Comparison of ENCODE assay signal across 1 cellular context in the genomic region with DNA sequence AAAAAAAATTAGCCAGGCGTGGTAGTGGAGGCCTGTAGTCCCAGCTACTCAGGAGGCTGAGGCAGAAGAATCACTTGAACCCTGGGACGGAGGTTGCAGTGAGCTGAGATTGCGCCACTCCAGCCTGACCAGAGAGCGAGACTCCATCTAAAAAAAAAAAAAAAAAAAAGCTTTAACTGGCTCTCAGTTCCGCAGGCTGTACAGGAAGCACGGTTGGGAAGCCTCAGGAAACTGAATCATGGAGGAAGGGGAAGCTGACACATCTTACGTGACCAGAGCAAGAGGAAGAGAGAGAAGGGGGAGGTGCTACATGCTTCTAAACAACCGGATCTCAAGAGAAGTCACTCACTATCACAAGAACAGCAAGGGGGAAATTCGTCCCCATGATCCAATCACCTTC.
TF ChIP-seq lines count a peak whose summit lies in the region.

No MANE protein-coding gene starts in this region.

TF ChIP-seq in GM23338, 12 proteins besides CTCF, POLR2A, EP300 and RAD21 (continued from another document):
- TF ChIP-seq, protein P1, sequence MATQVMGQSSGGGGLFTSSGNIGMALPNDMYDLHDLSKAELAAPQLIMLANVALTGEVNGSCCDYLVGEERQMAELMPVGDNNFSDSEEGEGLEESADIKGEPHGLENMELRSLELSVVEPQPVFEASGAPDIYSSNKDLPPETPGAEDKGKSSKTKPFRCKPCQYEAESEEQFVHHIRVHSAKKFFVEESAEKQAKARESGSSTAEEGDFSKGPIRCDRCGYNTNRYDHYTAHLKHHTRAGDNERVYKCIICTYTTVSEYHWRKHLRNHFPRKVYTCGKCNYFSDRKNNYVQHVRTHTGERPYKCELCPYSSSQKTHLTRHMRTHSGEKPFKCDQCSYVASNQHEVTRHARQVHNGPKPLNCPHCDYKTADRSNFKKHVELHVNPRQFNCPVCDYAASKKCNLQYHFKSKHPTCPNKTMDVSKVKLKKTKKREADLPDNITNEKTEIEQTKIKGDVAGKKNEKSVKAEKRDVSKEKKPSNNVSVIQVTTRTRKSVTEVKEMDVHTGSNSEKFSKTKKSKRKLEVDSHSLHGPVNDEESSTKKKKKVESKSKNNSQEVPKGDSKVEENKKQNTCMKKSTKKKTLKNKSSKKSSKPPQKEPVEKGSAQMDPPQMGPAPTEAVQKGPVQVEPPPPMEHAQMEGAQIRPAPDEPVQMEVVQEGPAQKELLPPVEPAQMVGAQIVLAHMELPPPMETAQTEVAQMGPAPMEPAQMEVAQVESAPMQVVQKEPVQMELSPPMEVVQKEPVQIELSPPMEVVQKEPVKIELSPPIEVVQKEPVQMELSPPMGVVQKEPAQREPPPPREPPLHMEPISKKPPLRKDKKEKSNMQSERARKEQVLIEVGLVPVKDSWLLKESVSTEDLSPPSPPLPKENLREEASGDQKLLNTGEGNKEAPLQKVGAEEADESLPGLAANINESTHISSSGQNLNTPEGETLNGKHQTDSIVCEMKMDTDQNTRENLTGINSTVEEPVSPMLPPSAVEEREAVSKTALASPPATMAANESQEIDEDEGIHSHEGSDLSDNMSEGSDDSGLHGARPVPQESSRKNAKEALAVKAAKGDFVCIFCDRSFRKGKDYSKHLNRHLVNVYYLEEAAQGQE (IDR thresholded peaks at IDR 0.05; ENCODE audit: unreplicated experiment): no peak
- TF ChIP-seq CREB1 (CRISPR knock-in tag; IDR thresholded peaks at IDR 0.05; ENCODE audit: low read depth) (no peak), POLR2AphosphoS5 (IDR thresholded peaks at IDR 0.05; ENCODE audit: low read depth) (no peak), ZNF331 (CRISPR knock-in tag; IDR thresholded peaks at IDR 0.05; ENCODE audit: low read depth) (no peak), JUNB (IDR thresholded peaks at IDR 0.05; ENCODE audit: unreplicated experiment) (no peak), STAT1 (IDR thresholded peaks at IDR 0.05; ENCODE audit: unreplicated experiment) (no peak), EZH2 (IDR thresholded peaks at IDR 0.05; ENCODE audit: low read depth, unreplicated experiment) (no peak)
- TF ChIP-seq, protein P2, sequence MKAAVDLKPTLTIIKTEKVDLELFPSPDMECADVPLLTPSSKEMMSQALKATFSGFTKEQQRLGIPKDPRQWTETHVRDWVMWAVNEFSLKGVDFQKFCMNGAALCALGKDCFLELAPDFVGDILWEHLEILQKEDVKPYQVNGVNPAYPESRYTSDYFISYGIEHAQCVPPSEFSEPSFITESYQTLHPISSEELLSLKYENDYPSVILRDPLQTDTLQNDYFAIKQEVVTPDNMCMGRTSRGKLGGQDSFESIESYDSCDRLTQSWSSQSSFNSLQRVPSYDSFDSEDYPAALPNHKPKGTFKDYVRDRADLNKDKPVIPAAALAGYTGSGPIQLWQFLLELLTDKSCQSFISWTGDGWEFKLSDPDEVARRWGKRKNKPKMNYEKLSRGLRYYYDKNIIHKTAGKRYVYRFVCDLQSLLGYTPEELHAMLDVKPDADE (IDR thresholded peaks at IDR 0.05): no peak
